1 cellular context compared by ENCODE assay signal in the genomic region with DNA sequence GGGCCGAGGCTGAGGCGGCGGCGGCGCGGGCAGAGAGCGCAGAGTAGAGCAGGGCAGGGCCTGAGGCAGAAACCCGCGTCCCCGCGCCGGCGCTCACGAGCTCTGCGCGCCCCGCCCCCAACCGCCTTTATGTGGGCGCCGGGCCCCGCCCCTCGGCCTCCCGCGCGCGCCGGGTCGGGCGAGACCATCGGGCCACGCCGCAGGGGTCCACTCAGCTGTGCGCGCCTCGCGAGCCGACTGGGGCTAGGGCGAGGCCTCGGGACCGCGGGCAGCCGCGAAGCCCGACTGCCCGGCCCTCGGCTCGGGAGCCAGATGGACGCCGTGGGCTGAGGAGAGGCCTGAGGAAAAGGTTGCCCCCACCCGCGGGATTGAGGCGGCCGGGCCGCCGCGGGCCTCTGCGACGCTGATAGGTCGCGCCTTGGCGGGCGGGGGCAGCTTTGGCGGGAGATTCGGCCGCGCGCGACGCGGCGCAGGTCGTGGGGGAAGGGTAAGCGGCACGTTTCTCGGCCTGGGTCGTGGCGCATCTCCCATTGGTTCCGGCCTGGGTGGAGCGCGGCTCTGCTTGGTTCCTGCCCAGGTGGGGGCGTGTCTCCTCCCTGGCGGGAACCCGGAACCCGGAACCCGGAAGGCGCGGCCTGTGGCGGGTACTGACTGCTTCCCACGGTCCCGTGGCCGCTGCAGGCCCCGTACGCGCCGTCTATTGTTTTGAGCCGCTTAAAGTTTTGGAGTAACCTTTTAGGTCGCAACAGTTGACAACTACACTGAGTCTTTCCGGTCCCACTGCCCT.
A peak's percentile ranks its signal among the peaks of the same experiment; 100 is the strongest.
TF ChIP-seq lines count a peak whose summit lies in the region.

A gene (minus strand): TSS at position 104 of the 787 bp plus-strand sequence. CDS start 131 bp downstream, outside the sequence.

TF ChIP-seq in K562, 482 proteins besides CTCF, POLR2A, EP300 and RAD21 (continued from another document and continues in another):
- TF ChIP-seq, protein P1, sequence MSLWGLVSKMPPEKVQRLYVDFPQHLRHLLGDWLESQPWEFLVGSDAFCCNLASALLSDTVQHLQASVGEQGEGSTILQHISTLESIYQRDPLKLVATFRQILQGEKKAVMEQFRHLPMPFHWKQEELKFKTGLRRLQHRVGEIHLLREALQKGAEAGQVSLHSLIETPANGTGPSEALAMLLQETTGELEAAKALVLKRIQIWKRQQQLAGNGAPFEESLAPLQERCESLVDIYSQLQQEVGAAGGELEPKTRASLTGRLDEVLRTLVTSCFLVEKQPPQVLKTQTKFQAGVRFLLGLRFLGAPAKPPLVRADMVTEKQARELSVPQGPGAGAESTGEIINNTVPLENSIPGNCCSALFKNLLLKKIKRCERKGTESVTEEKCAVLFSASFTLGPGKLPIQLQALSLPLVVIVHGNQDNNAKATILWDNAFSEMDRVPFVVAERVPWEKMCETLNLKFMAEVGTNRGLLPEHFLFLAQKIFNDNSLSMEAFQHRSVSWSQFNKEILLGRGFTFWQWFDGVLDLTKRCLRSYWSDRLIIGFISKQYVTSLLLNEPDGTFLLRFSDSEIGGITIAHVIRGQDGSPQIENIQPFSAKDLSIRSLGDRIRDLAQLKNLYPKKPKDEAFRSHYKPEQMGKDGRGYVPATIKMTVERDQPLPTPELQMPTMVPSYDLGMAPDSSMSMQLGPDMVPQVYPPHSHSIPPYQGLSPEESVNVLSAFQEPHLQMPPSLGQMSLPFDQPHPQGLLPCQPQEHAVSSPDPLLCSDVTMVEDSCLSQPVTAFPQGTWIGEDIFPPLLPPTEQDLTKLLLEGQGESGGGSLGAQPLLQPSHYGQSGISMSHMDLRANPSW (CRISPR knock-in tag; IDR thresholded peaks at IDR 0.05): peak; percentile 39; the same call in 1 of the 2 replicates
- TF ChIP-seq ATF7 (IDR thresholded peaks at IDR 0.05): peak; percentile 99
- TF ChIP-seq MXI1 (IDR thresholded peaks at IDR 0.05; ENCODE audit: low read depth, low read length): peak; percentile 67; the same call in 1 of the 2 replicates
- no peak; the same call in 1 of the 2 replicates for TF ChIP-seq ZNF197 (CRISPR knock-in tag; IDR thresholded peaks at IDR 0.05; ENCODE audit: low read depth)
- no peak for TF ChIP-seq PHB (CRISPR knock-in tag; IDR thresholded peaks at IDR 0.05)
- TF ChIP-seq ZEB2 (IDR thresholded peaks at IDR 0.05): no peak
- no peak for TF ChIP-seq ZNF384 (IDR thresholded peaks at IDR 0.05; ENCODE audit: low read depth, low read length)
- TF ChIP-seq PURB (CRISPR knock-in tag; IDR thresholded peaks at IDR 0.05; ENCODE audit: low read depth): no peak
- no peak for TF ChIP-seq RFX5 (IDR thresholded peaks at IDR 0.05; ENCODE audit: low read depth, low read length)
- no peak for TF ChIP-seq DNMT1 (IDR thresholded peaks at IDR 0.05)
- TF ChIP-seq, protein P2, sequence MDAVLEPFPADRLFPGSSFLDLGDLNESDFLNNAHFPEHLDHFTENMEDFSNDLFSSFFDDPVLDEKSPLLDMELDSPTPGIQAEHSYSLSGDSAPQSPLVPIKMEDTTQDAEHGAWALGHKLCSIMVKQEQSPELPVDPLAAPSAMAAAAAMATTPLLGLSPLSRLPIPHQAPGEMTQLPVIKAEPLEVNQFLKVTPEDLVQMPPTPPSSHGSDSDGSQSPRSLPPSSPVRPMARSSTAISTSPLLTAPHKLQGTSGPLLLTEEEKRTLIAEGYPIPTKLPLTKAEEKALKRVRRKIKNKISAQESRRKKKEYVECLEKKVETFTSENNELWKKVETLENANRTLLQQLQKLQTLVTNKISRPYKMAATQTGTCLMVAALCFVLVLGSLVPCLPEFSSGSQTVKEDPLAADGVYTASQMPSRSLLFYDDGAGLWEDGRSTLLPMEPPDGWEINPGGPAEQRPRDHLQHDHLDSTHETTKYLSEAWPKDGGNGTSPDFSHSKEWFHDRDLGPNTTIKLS (IDR thresholded peaks at IDR 0.05; ENCODE audit: borderline replicate concordance, low read depth): peak; percentile 91
- TF ChIP-seq MTF1 (CRISPR knock-in tag; IDR thresholded peaks at IDR 0.05; ENCODE audit: borderline replicate concordance): no peak
- TF ChIP-seq ZNF76 (CRISPR knock-in tag; IDR thresholded peaks at IDR 0.05; ENCODE audit: borderline replicate concordance): no peak
- TF ChIP-seq ELF2 (CRISPR knock-in tag; IDR thresholded peaks at IDR 0.05): peak; percentile 98
- no peak for TF ChIP-seq CEBPG (CRISPR knock-in tag; IDR thresholded peaks at IDR 0.05)
- no peak for TF ChIP-seq CEBPG (tag; conservative IDR thresholded peaks at IDR 0.05 in 1 of 2, IDR thresholded peaks at IDR 0.05 in 1 of 2)
- TF ChIP-seq POLR2AphosphoS2 (IDR thresholded peaks at IDR 0.05; ENCODE audit: low read length): no peak
- TF ChIP-seq POLR3A (IDR thresholded peaks at IDR 0.05; ENCODE audit: borderline replicate concordance, extremely low read depth, insufficient read depth, insufficient read length): no peak
- TF ChIP-seq, protein P3, sequence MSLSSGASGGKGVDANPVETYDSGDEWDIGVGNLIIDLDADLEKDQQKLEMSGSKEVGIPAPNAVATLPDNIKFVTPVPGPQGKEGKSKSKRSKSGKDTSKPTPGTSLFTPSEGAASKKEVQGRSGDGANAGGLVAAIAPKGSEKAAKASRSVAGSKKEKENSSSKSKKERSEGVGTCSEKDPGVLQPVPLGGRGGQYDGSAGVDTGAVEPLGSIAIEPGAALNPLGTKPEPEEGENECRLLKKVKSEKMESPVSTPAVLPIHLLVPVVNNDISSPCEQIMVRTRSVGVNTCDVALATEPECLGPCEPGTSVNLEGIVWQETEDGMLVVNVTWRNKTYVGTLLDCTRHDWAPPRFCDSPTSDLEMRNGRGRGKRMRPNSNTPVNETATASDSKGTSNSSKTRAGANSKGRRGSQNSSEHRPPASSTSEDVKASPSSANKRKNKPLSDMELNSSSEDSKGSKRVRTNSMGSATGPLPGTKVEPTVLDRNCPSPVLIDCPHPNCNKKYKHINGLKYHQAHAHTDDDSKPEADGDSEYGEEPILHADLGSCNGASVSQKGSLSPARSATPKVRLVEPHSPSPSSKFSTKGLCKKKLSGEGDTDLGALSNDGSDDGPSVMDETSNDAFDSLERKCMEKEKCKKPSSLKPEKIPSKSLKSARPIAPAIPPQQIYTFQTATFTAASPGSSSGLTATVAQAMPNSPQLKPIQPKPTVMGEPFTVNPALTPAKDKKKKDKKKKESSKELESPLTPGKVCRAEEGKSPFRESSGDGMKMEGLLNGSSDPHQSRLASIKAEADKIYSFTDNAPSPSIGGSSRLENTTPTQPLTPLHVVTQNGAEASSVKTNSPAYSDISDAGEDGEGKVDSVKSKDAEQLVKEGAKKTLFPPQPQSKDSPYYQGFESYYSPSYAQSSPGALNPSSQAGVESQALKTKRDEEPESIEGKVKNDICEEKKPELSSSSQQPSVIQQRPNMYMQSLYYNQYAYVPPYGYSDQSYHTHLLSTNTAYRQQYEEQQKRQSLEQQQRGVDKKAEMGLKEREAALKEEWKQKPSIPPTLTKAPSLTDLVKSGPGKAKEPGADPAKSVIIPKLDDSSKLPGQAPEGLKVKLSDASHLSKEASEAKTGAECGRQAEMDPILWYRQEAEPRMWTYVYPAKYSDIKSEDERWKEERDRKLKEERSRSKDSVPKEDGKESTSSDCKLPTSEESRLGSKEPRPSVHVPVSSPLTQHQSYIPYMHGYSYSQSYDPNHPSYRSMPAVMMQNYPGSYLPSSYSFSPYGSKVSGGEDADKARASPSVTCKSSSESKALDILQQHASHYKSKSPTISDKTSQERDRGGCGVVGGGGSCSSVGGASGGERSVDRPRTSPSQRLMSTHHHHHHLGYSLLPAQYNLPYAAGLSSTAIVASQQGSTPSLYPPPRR (CRISPR knock-in tag; IDR thresholded peaks at IDR 0.05; ENCODE audit: borderline replicate concordance): peak; percentile 95; the same call in 1 of the 2 replicates
- TF ChIP-seq HDGF (IDR thresholded peaks at IDR 0.05): no peak
- TF ChIP-seq, protein P4, sequence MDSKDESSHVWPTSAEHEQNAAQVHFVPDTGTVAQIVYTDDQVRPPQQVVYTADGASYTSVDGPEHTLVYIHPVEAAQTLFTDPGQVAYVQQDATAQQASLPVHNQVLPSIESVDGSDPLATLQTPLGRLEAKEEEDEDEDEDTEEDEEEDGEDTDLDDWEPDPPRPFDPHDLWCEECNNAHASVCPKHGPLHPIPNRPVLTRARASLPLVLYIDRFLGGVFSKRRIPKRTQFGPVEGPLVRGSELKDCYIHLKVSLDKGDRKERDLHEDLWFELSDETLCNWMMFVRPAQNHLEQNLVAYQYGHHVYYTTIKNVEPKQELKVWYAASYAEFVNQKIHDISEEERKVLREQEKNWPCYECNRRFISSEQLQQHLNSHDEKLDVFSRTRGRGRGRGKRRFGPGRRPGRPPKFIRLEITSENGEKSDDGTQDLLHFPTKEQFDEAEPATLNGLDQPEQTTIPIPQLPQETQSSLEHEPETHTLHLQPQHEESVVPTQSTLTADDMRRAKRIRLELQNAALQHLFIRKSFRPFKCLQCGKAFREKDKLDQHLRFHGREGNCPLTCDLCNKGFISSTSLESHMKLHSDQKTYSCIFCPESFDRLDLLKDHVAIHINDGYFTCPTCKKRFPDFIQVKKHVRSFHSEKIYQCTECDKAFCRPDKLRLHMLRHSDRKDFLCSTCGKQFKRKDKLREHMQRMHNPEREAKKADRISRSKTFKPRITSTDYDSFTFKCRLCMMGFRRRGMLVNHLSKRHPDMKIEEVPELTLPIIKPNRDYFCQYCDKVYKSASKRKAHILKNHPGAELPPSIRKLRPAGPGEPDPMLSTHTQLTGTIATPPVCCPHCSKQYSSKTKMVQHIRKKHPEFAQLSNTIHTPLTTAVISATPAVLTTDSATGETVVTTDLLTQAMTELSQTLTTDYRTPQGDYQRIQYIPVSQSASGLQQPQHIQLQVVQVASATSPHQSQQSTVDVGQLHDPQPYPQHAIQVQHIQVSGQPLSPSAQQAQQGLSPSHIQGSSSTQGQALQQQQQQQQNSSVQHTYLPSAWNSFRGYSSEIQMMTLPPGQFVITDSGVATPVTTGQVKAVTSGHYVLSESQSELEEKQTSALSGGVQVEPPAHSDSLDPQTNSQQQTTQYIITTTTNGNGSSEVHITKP (IDR thresholded peaks at IDR 0.05; ENCODE audit: partially characterized antibody): peak; percentile 99
- TF ChIP-seq, protein P5, sequence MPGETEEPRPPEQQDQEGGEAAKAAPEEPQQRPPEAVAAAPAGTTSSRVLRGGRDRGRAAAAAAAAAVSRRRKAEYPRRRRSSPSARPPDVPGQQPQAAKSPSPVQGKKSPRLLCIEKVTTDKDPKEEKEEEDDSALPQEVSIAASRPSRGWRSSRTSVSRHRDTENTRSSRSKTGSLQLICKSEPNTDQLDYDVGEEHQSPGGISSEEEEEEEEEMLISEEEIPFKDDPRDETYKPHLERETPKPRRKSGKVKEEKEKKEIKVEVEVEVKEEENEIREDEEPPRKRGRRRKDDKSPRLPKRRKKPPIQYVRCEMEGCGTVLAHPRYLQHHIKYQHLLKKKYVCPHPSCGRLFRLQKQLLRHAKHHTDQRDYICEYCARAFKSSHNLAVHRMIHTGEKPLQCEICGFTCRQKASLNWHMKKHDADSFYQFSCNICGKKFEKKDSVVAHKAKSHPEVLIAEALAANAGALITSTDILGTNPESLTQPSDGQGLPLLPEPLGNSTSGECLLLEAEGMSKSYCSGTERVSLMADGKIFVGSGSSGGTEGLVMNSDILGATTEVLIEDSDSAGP (CRISPR knock-in tag; IDR thresholded peaks at IDR 0.05): peak; percentile 62; the same call in 1 of the 2 replicates
- TF ChIP-seq, protein P6, sequence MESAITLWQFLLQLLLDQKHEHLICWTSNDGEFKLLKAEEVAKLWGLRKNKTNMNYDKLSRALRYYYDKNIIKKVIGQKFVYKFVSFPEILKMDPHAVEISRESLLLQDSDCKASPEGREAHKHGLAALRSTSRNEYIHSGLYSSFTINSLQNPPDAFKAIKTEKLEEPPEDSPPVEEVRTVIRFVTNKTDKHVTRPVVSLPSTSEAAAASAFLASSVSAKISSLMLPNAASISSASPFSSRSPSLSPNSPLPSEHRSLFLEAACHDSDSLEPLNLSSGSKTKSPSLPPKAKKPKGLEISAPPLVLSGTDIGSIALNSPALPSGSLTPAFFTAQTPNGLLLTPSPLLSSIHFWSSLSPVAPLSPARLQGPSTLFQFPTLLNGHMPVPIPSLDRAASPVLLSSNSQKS (CRISPR knock-in tag; IDR thresholded peaks at IDR 0.05): no peak
- TF ChIP-seq L3MBTL2 (IDR thresholded peaks at IDR 0.05): peak; percentile 99
- no peak for TF ChIP-seq MYNN (IDR thresholded peaks at IDR 0.05)
- TF ChIP-seq MYNN (CRISPR knock-in tag; IDR thresholded peaks at IDR 0.05): no peak
- TF ChIP-seq HSF4 (CRISPR knock-in tag; IDR thresholded peaks at IDR 0.05; ENCODE audit: borderline replicate concordance): no peak
- no peak for TF ChIP-seq BCL6 (CRISPR knock-in tag; IDR thresholded peaks at IDR 0.05)
- no peak for TF ChIP-seq CEBPB (tag; IDR thresholded peaks at IDR 0.05)
- TF ChIP-seq, protein P7, sequence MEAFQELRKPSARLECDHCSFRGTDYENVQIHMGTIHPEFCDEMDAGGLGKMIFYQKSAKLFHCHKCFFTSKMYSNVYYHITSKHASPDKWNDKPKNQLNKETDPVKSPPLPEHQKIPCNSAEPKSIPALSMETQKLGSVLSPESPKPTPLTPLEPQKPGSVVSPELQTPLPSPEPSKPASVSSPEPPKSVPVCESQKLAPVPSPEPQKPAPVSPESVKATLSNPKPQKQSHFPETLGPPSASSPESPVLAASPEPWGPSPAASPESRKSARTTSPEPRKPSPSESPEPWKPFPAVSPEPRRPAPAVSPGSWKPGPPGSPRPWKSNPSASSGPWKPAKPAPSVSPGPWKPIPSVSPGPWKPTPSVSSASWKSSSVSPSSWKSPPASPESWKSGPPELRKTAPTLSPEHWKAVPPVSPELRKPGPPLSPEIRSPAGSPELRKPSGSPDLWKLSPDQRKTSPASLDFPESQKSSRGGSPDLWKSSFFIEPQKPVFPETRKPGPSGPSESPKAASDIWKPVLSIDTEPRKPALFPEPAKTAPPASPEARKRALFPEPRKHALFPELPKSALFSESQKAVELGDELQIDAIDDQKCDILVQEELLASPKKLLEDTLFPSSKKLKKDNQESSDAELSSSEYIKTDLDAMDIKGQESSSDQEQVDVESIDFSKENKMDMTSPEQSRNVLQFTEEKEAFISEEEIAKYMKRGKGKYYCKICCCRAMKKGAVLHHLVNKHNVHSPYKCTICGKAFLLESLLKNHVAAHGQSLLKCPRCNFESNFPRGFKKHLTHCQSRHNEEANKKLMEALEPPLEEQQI (IDR thresholded peaks at IDR 0.05): no peak
- no peak for TF ChIP-seq NR4A1 (CRISPR knock-in tag; IDR thresholded peaks at IDR 0.05)
- TF ChIP-seq NR4A1 (tag; IDR thresholded peaks at IDR 0.05): no peak
- TF ChIP-seq, protein P8, sequence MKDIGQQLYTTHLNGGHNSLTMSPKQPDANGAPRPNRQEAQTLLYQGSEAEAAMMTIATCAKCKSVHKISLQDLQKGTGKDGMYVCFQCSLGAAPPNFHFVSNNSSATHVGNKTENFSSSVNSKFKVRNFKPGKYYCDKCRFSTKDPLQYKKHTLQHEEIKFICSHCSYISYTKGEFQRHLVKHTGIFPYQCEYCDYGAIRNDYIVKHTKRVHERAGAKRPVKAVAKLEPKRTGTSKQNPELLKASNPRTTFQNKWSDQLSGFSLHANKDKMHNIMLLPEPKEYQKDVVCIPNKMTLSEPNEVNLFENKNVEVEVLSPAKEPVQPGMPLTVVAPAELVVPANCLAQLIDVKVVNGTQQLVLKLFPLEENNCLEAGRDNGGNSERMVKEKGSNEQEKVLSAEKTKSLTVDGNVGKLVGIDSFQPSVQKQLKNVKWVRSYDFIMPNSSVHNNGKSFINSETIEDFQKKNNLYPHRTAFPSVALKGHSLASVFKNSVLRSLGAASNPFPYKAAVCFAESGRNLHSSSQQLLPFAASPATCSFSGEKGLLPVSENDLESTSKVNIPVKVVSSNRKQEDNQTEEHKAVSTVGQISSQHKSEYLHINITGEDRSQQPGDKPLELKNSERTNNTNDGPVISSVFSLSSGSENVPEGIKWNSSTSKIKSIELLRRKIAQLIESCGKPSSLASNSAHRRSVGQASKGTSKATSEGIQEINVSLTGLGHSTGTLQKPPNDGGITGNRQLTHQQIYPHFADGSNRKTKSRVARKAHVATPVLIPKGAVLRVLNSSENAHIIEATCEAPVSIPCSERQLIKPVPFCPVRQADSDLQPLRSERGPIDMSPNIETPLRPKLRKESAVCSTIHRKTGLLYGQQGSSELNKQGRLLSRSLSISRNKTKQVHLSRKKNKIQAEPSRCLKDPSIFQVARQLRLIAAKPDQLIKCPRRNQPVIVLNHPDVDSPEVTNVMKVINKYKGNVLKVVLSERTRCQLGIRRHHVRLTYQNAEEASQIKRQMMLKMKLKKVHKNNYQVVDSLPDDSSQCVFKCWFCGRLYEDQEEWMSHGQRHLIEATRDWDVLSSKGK (CRISPR knock-in tag; IDR thresholded peaks at IDR 0.05): no peak
